Comparison of ENCODE assay signal across 19 cellular contexts in genomic region chr14:32426596-32427408, GRCh38.
DNase-seq lines count a peak whose midpoint lies in the region; ATAC-seq and TF ChIP-seq lines count a peak whose summit lies in the region.
"Had no signal": no experiment of that assay in that cellular context is flagged by ENCODE, and none has a peak within 500 bp of the region (broad histone marks: within the 10 kb centered on the region; RNA-seq: fewer than 3 reads in every experiment).

No MANE protein-coding gene starts in this region.

- WGBS in heart left ventricle, 4 donors, result 37 to 61% (median 50%) methylated on average over 8 of the region's 8 CpGs

- H3K27me3 ChIP-seq in heart left ventricle, result no peaks in the 10 kb centered on the region
- H3K27me3 ChIP-seq: left lung had no signal

- in situ Hi-C loops in SK-MEL-5 (cut with HindIII; ENCODE audit: low pct_unique_long_range_greater_than_20kb, low sequenced_read_pairs), result no loop called here

- DNase-seq in NCI-H1417 (lab: John Stamatoyannopoulos, UW), result peak in 2 of 3 experiments; percentile 28 to 77
- DNase-seq in NCI-H1417 treated with DMSO at 0.1 percent for 48 hours (lab: John Stamatoyannopoulos, UW), result no peak
- DNase-seq in SK-MEL-5 (ENCODE audit: low read depth, low spot score), result peak; percentile 21
- DNase-seq in heart left ventricle, result no peak
- DNase-seq in retina, result peak; percentile 42
- DNase-seq in iPS-NIHi7 (ENCODE audit: extremely low spot score), result no peak
- DNase-seq in epidermal melanocyte (ENCODE audit: insufficient read length, low spot score), result no peak
- DNase-seq in stimulated activated CD4-positive, alpha-beta T cell treated with anti-CD3 and anti-CD28 coated beads, Interleukin-2, amount 100 ng/mL, for 24 hours, result no peak
- DNase-seq: 8988T; activated CD4-positive, CD25-positive, alpha-beta regulatory T cell; activated CD8-positive, alpha-beta memory T cell treated with anti-CD3 and anti-CD28 coated beads, Interleukin-2, amount 50 U/mL, for 48 hours; activated naive CD4-positive, alpha-beta T cell treated with anti-CD3 and anti-CD28 coated beads, Interleukin-2, amount 50 U/mL, for 16 hours; CD4-positive, CD25-positive, alpha-beta regulatory T cell; central memory CD4-positive, alpha-beta T cell; GF-D8; GOT3; left lung; small intestine had no signal

- peak; percentile 53 to 85 (median 74) for ATAC-seq in heart left ventricle
- ATAC-seq: K562, left lung had no signal

- no peak for TF ChIP-seq POLR2A in heart left ventricle (IDR thresholded peaks at IDR 0.05)

- H3K4me1 ChIP-seq in heart left ventricle, result peaks cover 0 to 16% (median 2%) of the 10 kb centered on the region in 12 donors
- H3K4me1 ChIP-seq: left lung had no signal

- no peak for TF ChIP-seq CTCF in heart left ventricle (IDR thresholded peaks at IDR 0.05)

- peak overlapping the region in 11 of 12 donors; percentile 42 to 78 (median 71) for H3K27ac ChIP-seq in heart left ventricle
- H3K27ac ChIP-seq: left lung had no signal

- no peak overlapping the region for H3K4me3 ChIP-seq in heart left ventricle
- H3K4me3 ChIP-seq: K562, left lung had no signal

- intact Hi-C loops in heart left ventricle (cut with DNase I), result loop anchor here in 1 of 10 donors (10.0 kb wide), 1 partner anchor 88 kb away; no protein-coding TSS in a partner anchor

- H3K9me3 ChIP-seq in heart left ventricle, result peaks cover 0 to 13% (median 0%) of the 10 kb centered on the region in 12 donors

- no peaks in the 10 kb centered on the region for H3K36me3 ChIP-seq in heart left ventricle
- H3K36me3 ChIP-seq: left lung had no signal

Comparison
In these comparisons a context has a peak if more than half of its experiments do, and no peak if none do; other contexts are left out.
1. DNase-seq: peak in NCI-H1417 (2 of 3), SK-MEL-5 (single experiment) and retina (single experiment); none in NCI-H1417 treated with DMSO at 0.1 percent for 48 hours (single experiment), heart left ventricle (0 of 5), iPS-NIHi7 (single experiment), epidermal melanocyte (single experiment) and stimulated activated CD4-positive, alpha-beta T cell treated with anti-CD3 and anti-CD28 coated beads, Interleukin-2, amount 100 ng/mL, for 24 hours (0 of 2).